8 cellular contexts compared by ENCODE assay signal in genomic region chr17:80649672-80650338, GRCh38.
A peak's percentile ranks its signal among the peaks of the same experiment; 100 is the strongest.
DNase-seq lines count a peak whose midpoint lies in the region; ATAC-seq and TF ChIP-seq lines count a peak whose summit lies in the region.

No MANE protein-coding gene starts in this region.

- peaks cover 4% of the 10 kb centered on the region for H3K9me3 Mint-ChIP-seq in nephron progenitor cell

- no peaks in the 10 kb centered on the region for H3K36me3 ChIP-seq in thoracic aorta

- no peak overlapping the region for H3K4me3 Mint-ChIP-seq in nephron progenitor cell

- TF ChIP-seq CTCF in epithelial cell of esophagus (IDR thresholded peaks at IDR 0.05; ENCODE audit: insufficient read depth, low read depth, low read length, missing control alignments): peak; percentile 25
- TF ChIP-seq CTCF in nephron progenitor cell (IDR thresholded peaks at IDR 0.05): peak; percentile 70
- TF ChIP-seq CTCF in thoracic aorta (IDR thresholded peaks at IDR 0.05): no peak

- peak overlapping the region; percentile 23 for H3K27ac Mint-ChIP-seq in nephron progenitor cell

- no peaks in the 10 kb centered on the region for H3K27me3 Mint-ChIP-seq in nephron progenitor cell (ENCODE audit: low read depth, poor library complexity)

- H3K4me1 Mint-ChIP-seq in nephron progenitor cell: peaks cover 62% of the 10 kb centered on the region

- ATAC-seq in thoracic aorta (ENCODE audit: insufficient number of reproducible peaks, low FRiP score, low read depth) (peak; percentile 20), HG02571 (IDR thresholded peaks at IDR 0.05; ENCODE audit: unreplicated experiment) (no peak), GM19324 (IDR thresholded peaks at IDR 0.05; ENCODE audit: low FRiP score, unreplicated experiment) (no peak)

- H3K27me3 ChIP-seq in thoracic aorta (replicated peaks; ENCODE audit: insufficient read depth): no peaks in the 10 kb centered on the region

- peaks cover 9 to 18% of the 10 kb centered on the region in 2 donors for H3K4me1 ChIP-seq in thoracic aorta (ENCODE audit: control insufficient read depth in 1 of 2, low read depth in 2 of 2)

- peak; percentile 73 for DNase-seq in GM04503 (ENCODE audit: low read depth)
- DNase-seq in NCI-H1092 (lab: John Stamatoyannopoulos, UW): peak; percentile 44
- DNase-seq in activated CD8-positive, alpha-beta memory T cell treated with anti-CD3 and anti-CD28 coated beads for 1 hour (ENCODE audit: extremely low read depth in 1 of 2, low read depth in 1 of 2): peak; percentile 24 to 32
- DNase-seq in epithelial cell of esophagus (ENCODE audit: low read depth): peak; percentile 82
- peak; percentile 62 for DNase-seq in nephron progenitor cell
- peak; percentile 65 for DNase-seq in thoracic aorta (ENCODE audit: low spot score)

- H3K27ac ChIP-seq in thoracic aorta: no peak overlapping the region

- no peak overlapping the region for H3K4me3 ChIP-seq in epithelial cell of esophagus (ENCODE audit: low read length)
- H3K4me3 ChIP-seq in thoracic aorta: no peak overlapping the region

- H3K9me3 ChIP-seq in thoracic aorta: no peaks in the 10 kb centered on the region

- peaks cover 20% of the 10 kb centered on the region for H3K36me3 Mint-ChIP-seq in nephron progenitor cell (ENCODE audit: low read depth)

Comparison
In these comparisons a context has a peak if more than half of its experiments do, and no peak if none do; other contexts are left out.
1. DNase-seq: peak in every context shown above with its lines; median percentile 82 in epithelial cell of esophagus; 73 in GM04503; 65 in thoracic aorta; 62 in nephron progenitor cell; 44 in NCI-H1092; 28 in activated CD8-positive, alpha-beta memory T cell treated with anti-CD3 and anti-CD28 coated beads for 1 hour.